ENCODE assay signal across 15 cellular contexts in genomic region chr15:75091814-75092213, GRCh38.
DNase-seq lines count a peak whose midpoint lies in the region; ATAC-seq lines count a peak whose summit lies in the region.
"Had no signal": no experiment of that assay in that cellular context is flagged by ENCODE, and none has a peak within 500 bp of the region (broad histone marks: within the 10 kb centered on the region; RNA-seq: fewer than 3 reads in every experiment).

No MANE protein-coding gene starts in this region.

- DNase-seq in ELR (ENCODE audit: low read depth) = peak; percentile 48
- peak; percentile 22 for DNase-seq in RPMI7951 (ENCODE audit: low read depth)
- peak; percentile 52 for DNase-seq in kidney tubule cell (ENCODE audit: low spot score)
- DNase-seq in activated gamma-delta T cell treated with Interleukin-2 at 50 U/mL for 16 hours = no peak
- DNase-seq in left colon = no peak
- DNase-seq: activated CD4-positive, alpha-beta T cell treated with anti-CD3 and anti-CD28 coated beads for 4 hours; BE2C; dorsolateral prefrontal cortex; NCI-H1417; NCI-H2171; pancreas; stimulated activated CD4-positive, alpha-beta T cell treated with anti-CD3 and anti-CD28 coated beads, Interleukin-2, amount 100 ng/mL, for 24 hours had no signal

- ATAC-seq in GM18909 (IDR thresholded peaks at IDR 0.05; ENCODE audit: poor library complexity, unreplicated experiment) = peak; percentile 43
- no peak for ATAC-seq in HG03095 (IDR thresholded peaks at IDR 0.05; ENCODE audit: unreplicated experiment)
- no peak for ATAC-seq in left colon
- ATAC-seq: pancreas, sciatic nerve had no signal

- intact Hi-C loops in left colon (cut with DNase I, micrococcal nuclease) = no loop called here

Comparison
In these comparisons a context has a peak if more than half of its experiments do, and no peak if none do; other contexts are left out.
1. DNase-seq: peak in ELR (single experiment), RPMI7951 (single experiment) and kidney tubule cell (single experiment); none in activated gamma-delta T cell treated with Interleukin-2 at 50 U/mL for 16 hours (single experiment) and left colon (0 of 2).